In genomic region chr1:203304391-203304918, GRCh38 we compare ENCODE assay signal across 8 cellular contexts. TPM values are rescaled to one million over a fixed set of nuclear protein-coding genes. Genes with fewer than 3 reads are reported as not detected.
DNase-seq lines count a peak whose midpoint lies in the region; ATAC-seq and TF ChIP-seq lines count a peak whose summit lies in the region.

No MANE protein-coding gene starts in this region.

- no peak for ATAC-seq in gastroesophageal sphincter
- ATAC-seq in GM18861 (IDR thresholded peaks at IDR 0.05; ENCODE audit: unreplicated experiment) = no peak
- ATAC-seq in HG03175 (IDR thresholded peaks at IDR 0.05; ENCODE audit: unreplicated experiment) = no peak

- H3K9ac ChIP-seq in skeletal muscle satellite cell (ENCODE audit: low read depth, low read length) = peak overlapping the region; percentile 84

- H3K36me3 ChIP-seq in HEK293 (ENCODE audit: control insufficient read depth in 2 of 2, insufficient read depth in 1 of 2, low read length in 2 of 2) (peaks cover 0 to 36% of the 10 kb centered on the region in 2 experiments; a peak in 2 of 3 replicates), gastroesophageal sphincter (peaks cover 0 to 28% of the 10 kb centered on the region in 2 donors), skeletal muscle satellite cell (ENCODE audit: insufficient read depth, low read length) (peaks cover 17% of the 10 kb centered on the region)

- peak overlapping the region; percentile 37; the same call in 1 of the 2 replicates for H3K27ac ChIP-seq in HEK293 (ENCODE audit: extremely low read depth, low read depth, low read length)
- peak overlapping the region; percentile 89 to 99 (median 96) for H3K27ac ChIP-seq in gastroesophageal sphincter

- no peak for TF ChIP-seq POLR2A in gastroesophageal sphincter (IDR thresholded peaks at IDR 0.05)

- H3K4me1 ChIP-seq in HEK293 (ENCODE audit: control insufficient read depth, insufficient read depth, low read length) (peaks cover 16% of the 10 kb centered on the region; the same call in 1 of the 2 replicates), gastroesophageal sphincter (peaks cover 3 to 38% (median 25%) of the 10 kb centered on the region in 3 donors), skeletal muscle satellite cell (ENCODE audit: control insufficient read depth, insufficient read depth, low read length) (peaks cover 30% of the 10 kb centered on the region)

- H3K4me2 ChIP-seq in skeletal muscle satellite cell (ENCODE audit: low read length) = peak overlapping the region; percentile 95

- WGBS in gastroesophageal sphincter (ENCODE audit: low coverage in 1 of 2), 2 donors = 83 to 85% methylated on average over 7 to 9 of the region's 9 CpGs

- POLR2A ChIA-PET in HEK293 (lab: Yijun Ruan, JAX) = interaction anchor here (0.5 to 7.8 kb wide), 12 partner anchors 10 to 184 kb away, joined by 3 to 90 read pairs (median 22); no protein-coding TSS in a partner anchor

- H3K27me3 ChIP-seq in gastroesophageal sphincter (no peaks in the 10 kb centered on the region), skeletal muscle satellite cell (ENCODE audit: control insufficient read depth, insufficient read depth, low read length) (peaks cover 24% of the 10 kb centered on the region)

- no peak for TF ChIP-seq EP300 in gastroesophageal sphincter (IDR thresholded peaks at IDR 0.05)

- H3K4me3 ChIP-seq in HEK293 (ENCODE audit: low read depth, low read length) = no peak overlapping the region
- peak overlapping the region in 1 of 2 donors; percentile 92 for H3K4me3 ChIP-seq in gastroesophageal sphincter
- peak overlapping the region; percentile 69 for H3K4me3 ChIP-seq in skeletal muscle satellite cell (ENCODE audit: low read length)

- H3K9me3 ChIP-seq in HEK293 (ENCODE audit: control insufficient read depth, insufficient read depth, low read depth, low read length) (no peaks in the 10 kb centered on the region), gastroesophageal sphincter (no peaks in the 10 kb centered on the region), skeletal muscle satellite cell (replicated peaks; ENCODE audit: low read length) (no peaks in the 10 kb centered on the region)

- CTCF ChIA-PET in HEK293 (lab: Yijun Ruan, JAX) = interaction anchor here (7.0 kb wide), 1 partner anchor 35 kb away, joined by 75 read pairs; no protein-coding TSS in a partner anchor

- TF ChIP-seq CTCF in HEK293 (tag by site-specific recombination; IDR thresholded peaks at IDR 0.05) (no peak), gastroesophageal sphincter (IDR thresholded peaks at IDR 0.05) (no peak)

- DNase-seq in SKM-1 treated with dmso at 0.1 percent for 144 hours (lab: John Stamatoyannopoulos, UW; ENCODE audit: unreplicated experiment) (peak; percentile 82), SK-N-DZ (ENCODE audit: low spot score) (no peak)
- DNase-seq in activated CD4-positive, alpha-beta T cell treated with anti-CD3 and anti-CD28 coated beads, Interleukin-2, amount 50 U/mL, for 1 hour = no peak

TF ChIP-seq in HEK293, 187 proteins besides CTCF, POLR2A, EP300 and RAD21:
- TF ChIP-seq ZNF138 (tag by site-specific recombination; IDR thresholded peaks at IDR 0.05; ENCODE audit: borderline replicate concordance) (no peak), ZNF645 (tag by site-specific recombination; IDR thresholded peaks at IDR 0.05) (no peak), ZNF140 (tag by site-specific recombination; IDR thresholded peaks at IDR 0.05) (no peak), ZNF426 (tag by site-specific recombination; IDR thresholded peaks at IDR 0.05) (no peak), ZNF221 (tag by site-specific recombination; IDR thresholded peaks at IDR 0.05; ENCODE audit: borderline replicate concordance) (no peak), OVOL3 (tag by site-specific recombination; IDR thresholded peaks at IDR 0.05) (no peak), RBAK (tag by site-specific recombination; IDR thresholded peaks at IDR 0.05) (no peak), WT1 (tag by site-specific recombination; IDR thresholded peaks at IDR 0.05) (no peak), ZXDB (tag by site-specific recombination; IDR thresholded peaks at IDR 0.05) (no peak), ZNF202 (tag by site-specific recombination; IDR thresholded peaks at IDR 0.05; ENCODE audit: borderline replicate concordance) (no peak), SETDB1 (IDR thresholded peaks at IDR 0.05; ENCODE audit: insufficient read length, low read length) (no peak), ZNF843 (tag by site-specific recombination; IDR thresholded peaks at IDR 0.05) (no peak)
TF ChIP-seq in HEK293: peak in this region for 0.

RNA-seq across cellular contexts. Expression of gene BTG2, which starts 0.9 kb away (rescaled TPM):
- total RNA-seq in gastroesophageal sphincter = 100 to 1,000 TPM in 3 of 4 donors, 10 to 100 TPM in 1; 74.5 to 169 (median 116) TPM
- 6.1 and 7.0 TPM in 2 replicates for total RNA-seq in skeletal muscle satellite cell (2012; rRNA removed)
- 3.5 and 7.4 TPM in 2 replicates for polyA plus RNA-seq in SK-N-DZ (2014; cell fraction: cytosol; rRNA removed)
- 5.1 and 5.3 TPM in 2 replicates for polyA plus RNA-seq in SK-N-DZ (2014; cell fraction: nucleus; rRNA removed)

RNA-seq across cellular contexts. Expression of gene FMOD, which starts 46.5 kb away (rescaled TPM):
- 10 to 100 TPM; 19.3 to 53.6 (median 37.9) TPM for total RNA-seq in gastroesophageal sphincter
- under 0.01 and 0.44 TPM in 2 replicates for total RNA-seq in skeletal muscle satellite cell (2012; rRNA removed)
- 0.14 and 0.19 TPM in 2 replicates for polyA plus RNA-seq in SK-N-DZ (2014; cell fraction: cytosol; rRNA removed)
- 0.14 TPM in 1 of 2 replicates, not detected in the other for polyA plus RNA-seq in SK-N-DZ (2014; cell fraction: nucleus; rRNA removed)
